Comparison of ENCODE assay signal across 9 cellular contexts in the genomic region with DNA sequence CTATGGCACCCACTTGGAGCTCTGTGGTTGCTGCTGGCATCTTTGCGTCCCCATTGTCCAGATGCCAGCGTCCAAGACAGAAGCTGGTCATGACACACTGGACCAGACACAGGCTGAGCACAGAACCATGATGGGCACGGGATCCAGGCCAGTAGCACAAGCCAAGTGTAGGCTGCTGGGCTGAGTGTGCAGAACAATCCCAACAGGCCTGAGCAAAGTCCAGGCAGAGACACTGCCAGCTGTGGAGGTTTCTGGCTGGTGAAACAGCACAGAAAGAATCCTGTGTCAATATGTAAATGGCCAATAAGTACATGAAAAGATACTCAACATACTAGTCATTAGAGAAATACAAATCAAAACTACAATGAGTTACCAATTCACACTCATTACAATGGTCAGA.
"Had no signal": no experiment of that assay in that cellular context is flagged by ENCODE, and none has a peak within 500 bp of the region (broad histone marks: within the 10 kb centered on the region; RNA-seq: fewer than 3 reads in every experiment).

No MANE protein-coding gene starts in this region.

- H3K36me3 Mint-ChIP-seq: IgD-negative memory B cell had no signal

- H3K4me2 ChIP-seq: GM23338 had no signal

- DNase-seq: HFFc6, KBM-7 had no signal

- H2AFZ ChIP-seq: GM23338 had no signal

- FAIRE-seq: H1, H54, HTR-8/SVneo had no signal

- ATAC-seq: GM23338, HCT116 had no signal

- H3K4me3 ChIP-seq: GM23338, HAP-1 had no signal

- H3K4me1 Mint-ChIP-seq: IgD-negative memory B cell had no signal

- H3K27ac Mint-ChIP-seq: GM23338, HFFc6, IgD-negative memory B cell had no signal

- H3K27me3 Mint-ChIP-seq: IgD-negative memory B cell had no signal

- H3K4me3 Mint-ChIP-seq: GM23338, HFFc6, IgD-negative memory B cell had no signal

- H3K36me3 ChIP-seq: HAP-1 had no signal

- H3K9me3 ChIP-seq: HAP-1 had no signal
